1 cellular context compared by ENCODE assay signal in the genomic region with DNA sequence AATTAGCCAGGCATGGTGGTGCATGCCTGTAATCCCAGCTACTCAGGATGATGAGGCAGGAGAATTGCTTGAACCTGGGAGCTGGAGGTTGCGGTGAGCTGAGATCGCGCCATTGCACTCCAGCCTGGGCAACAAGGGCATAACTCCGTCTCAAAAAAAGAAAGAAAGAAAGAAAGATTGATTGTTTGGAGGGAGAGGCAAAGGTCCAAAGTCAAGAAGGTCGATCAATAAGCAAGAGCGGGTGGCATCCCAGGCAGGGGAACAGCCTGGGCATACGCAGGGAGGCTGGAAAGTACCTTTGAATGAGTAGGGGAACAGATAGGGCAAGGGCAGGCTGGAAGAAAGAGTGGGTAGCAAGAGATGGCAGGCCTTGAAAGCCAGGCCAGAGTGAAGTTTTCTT.
TF ChIP-seq lines count a peak whose summit lies in the region.

No MANE protein-coding gene starts in this region.

TF ChIP-seq in HepG2, 621 proteins besides CTCF, POLR2A, EP300 and RAD21 (continued from another document and continues in another):
- TF ChIP-seq, protein P1, sequence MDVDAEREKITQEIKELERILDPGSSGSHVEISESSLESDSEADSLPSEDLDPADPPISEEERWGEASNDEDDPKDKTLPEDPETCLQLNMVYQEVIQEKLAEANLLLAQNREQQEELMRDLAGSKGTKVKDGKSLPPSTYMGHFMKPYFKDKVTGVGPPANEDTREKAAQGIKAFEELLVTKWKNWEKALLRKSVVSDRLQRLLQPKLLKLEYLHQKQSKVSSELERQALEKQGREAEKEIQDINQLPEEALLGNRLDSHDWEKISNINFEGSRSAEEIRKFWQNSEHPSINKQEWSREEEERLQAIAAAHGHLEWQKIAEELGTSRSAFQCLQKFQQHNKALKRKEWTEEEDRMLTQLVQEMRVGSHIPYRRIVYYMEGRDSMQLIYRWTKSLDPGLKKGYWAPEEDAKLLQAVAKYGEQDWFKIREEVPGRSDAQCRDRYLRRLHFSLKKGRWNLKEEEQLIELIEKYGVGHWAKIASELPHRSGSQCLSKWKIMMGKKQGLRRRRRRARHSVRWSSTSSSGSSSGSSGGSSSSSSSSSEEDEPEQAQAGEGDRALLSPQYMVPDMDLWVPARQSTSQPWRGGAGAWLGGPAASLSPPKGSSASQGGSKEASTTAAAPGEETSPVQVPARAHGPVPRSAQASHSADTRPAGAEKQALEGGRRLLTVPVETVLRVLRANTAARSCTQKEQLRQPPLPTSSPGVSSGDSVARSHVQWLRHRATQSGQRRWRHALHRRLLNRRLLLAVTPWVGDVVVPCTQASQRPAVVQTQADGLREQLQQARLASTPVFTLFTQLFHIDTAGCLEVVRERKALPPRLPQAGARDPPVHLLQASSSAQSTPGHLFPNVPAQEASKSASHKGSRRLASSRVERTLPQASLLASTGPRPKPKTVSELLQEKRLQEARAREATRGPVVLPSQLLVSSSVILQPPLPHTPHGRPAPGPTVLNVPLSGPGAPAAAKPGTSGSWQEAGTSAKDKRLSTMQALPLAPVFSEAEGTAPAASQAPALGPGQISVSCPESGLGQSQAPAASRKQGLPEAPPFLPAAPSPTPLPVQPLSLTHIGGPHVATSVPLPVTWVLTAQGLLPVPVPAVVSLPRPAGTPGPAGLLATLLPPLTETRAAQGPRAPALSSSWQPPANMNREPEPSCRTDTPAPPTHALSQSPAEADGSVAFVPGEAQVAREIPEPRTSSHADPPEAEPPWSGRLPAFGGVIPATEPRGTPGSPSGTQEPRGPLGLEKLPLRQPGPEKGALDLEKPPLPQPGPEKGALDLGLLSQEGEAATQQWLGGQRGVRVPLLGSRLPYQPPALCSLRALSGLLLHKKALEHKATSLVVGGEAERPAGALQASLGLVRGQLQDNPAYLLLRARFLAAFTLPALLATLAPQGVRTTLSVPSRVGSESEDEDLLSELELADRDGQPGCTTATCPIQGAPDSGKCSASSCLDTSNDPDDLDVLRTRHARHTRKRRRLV (CRISPR knock-in tag; IDR thresholded peaks at IDR 0.05), result no peak
- TF ChIP-seq ZNF839 (CRISPR knock-in tag; IDR thresholded peaks at IDR 0.05; ENCODE audit: borderline replicate concordance), result no peak
- TF ChIP-seq THYN1 (CRISPR knock-in tag; IDR thresholded peaks at IDR 0.05; ENCODE audit: borderline replicate concordance, low read depth), result no peak
- no peak for TF ChIP-seq SIX4 (CRISPR knock-in tag; IDR thresholded peaks at IDR 0.05)
- TF ChIP-seq, protein P2, sequence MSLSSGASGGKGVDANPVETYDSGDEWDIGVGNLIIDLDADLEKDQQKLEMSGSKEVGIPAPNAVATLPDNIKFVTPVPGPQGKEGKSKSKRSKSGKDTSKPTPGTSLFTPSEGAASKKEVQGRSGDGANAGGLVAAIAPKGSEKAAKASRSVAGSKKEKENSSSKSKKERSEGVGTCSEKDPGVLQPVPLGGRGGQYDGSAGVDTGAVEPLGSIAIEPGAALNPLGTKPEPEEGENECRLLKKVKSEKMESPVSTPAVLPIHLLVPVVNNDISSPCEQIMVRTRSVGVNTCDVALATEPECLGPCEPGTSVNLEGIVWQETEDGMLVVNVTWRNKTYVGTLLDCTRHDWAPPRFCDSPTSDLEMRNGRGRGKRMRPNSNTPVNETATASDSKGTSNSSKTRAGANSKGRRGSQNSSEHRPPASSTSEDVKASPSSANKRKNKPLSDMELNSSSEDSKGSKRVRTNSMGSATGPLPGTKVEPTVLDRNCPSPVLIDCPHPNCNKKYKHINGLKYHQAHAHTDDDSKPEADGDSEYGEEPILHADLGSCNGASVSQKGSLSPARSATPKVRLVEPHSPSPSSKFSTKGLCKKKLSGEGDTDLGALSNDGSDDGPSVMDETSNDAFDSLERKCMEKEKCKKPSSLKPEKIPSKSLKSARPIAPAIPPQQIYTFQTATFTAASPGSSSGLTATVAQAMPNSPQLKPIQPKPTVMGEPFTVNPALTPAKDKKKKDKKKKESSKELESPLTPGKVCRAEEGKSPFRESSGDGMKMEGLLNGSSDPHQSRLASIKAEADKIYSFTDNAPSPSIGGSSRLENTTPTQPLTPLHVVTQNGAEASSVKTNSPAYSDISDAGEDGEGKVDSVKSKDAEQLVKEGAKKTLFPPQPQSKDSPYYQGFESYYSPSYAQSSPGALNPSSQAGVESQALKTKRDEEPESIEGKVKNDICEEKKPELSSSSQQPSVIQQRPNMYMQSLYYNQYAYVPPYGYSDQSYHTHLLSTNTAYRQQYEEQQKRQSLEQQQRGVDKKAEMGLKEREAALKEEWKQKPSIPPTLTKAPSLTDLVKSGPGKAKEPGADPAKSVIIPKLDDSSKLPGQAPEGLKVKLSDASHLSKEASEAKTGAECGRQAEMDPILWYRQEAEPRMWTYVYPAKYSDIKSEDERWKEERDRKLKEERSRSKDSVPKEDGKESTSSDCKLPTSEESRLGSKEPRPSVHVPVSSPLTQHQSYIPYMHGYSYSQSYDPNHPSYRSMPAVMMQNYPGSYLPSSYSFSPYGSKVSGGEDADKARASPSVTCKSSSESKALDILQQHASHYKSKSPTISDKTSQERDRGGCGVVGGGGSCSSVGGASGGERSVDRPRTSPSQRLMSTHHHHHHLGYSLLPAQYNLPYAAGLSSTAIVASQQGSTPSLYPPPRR (CRISPR knock-in tag; IDR thresholded peaks at IDR 0.05; ENCODE audit: borderline replicate concordance), result no peak
- TF ChIP-seq, protein P3, sequence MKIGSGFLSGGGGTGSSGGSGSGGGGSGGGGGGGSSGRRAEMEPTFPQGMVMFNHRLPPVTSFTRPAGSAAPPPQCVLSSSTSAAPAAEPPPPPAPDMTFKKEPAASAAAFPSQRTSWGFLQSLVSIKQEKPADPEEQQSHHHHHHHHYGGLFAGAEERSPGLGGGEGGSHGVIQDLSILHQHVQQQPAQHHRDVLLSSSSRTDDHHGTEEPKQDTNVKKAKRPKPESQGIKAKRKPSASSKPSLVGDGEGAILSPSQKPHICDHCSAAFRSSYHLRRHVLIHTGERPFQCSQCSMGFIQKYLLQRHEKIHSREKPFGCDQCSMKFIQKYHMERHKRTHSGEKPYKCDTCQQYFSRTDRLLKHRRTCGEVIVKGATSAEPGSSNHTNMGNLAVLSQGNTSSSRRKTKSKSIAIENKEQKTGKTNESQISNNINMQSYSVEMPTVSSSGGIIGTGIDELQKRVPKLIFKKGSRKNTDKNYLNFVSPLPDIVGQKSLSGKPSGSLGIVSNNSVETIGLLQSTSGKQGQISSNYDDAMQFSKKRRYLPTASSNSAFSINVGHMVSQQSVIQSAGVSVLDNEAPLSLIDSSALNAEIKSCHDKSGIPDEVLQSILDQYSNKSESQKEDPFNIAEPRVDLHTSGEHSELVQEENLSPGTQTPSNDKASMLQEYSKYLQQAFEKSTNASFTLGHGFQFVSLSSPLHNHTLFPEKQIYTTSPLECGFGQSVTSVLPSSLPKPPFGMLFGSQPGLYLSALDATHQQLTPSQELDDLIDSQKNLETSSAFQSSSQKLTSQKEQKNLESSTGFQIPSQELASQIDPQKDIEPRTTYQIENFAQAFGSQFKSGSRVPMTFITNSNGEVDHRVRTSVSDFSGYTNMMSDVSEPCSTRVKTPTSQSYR (CRISPR knock-in tag; IDR thresholded peaks at IDR 0.05; ENCODE audit: borderline replicate concordance), result no peak
- TF ChIP-seq FOXA3 (CRISPR knock-in tag; IDR thresholded peaks at IDR 0.05), result no peak
- TF ChIP-seq, protein P4, sequence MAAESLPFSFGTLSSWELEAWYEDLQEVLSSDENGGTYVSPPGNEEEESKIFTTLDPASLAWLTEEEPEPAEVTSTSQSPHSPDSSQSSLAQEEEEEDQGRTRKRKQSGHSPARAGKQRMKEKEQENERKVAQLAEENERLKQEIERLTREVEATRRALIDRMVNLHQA (CRISPR knock-in tag; IDR thresholded peaks at IDR 0.05), result no peak
- no peak for TF ChIP-seq TEAD3 (CRISPR knock-in tag; optimal IDR thresholded peaks at IDR 0.05; ENCODE audit: borderline replicate concordance)
- TF ChIP-seq TSC22D2 (CRISPR knock-in tag; IDR thresholded peaks at IDR 0.05; ENCODE audit: borderline replicate concordance), result no peak
- TF ChIP-seq, protein P5, sequence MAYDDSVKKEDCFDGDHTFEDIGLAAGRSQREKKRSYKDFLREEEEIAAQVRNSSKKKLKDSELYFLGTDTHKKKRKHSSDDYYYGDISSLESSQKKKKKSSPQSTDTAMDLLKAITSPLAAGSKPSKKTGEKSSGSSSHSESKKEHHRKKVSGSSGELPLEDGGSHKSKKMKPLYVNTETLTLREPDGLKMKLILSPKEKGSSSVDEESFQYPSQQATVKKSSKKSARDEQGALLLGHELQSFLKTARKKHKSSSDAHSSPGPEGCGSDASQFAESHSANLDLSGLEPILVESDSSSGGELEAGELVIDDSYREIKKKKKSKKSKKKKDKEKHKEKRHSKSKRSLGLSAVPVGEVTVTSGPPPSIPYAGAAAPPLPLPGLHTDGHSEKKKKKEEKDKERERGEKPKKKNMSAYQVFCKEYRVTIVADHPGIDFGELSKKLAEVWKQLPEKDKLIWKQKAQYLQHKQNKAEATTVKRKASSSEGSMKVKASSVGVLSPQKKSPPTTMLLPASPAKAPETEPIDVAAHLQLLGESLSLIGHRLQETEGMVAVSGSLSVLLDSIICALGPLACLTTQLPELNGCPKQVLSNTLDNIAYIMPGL (CRISPR knock-in tag; IDR thresholded peaks at IDR 0.05; ENCODE audit: borderline replicate concordance in 1 of 2, low read depth in 1 of 2), result no peak
- TF ChIP-seq RXRB (CRISPR knock-in tag; IDR thresholded peaks at IDR 0.05; ENCODE audit: borderline replicate concordance), result peak; percentile 27; the same call in 1 of the 2 replicates
- TF ChIP-seq, protein P6, sequence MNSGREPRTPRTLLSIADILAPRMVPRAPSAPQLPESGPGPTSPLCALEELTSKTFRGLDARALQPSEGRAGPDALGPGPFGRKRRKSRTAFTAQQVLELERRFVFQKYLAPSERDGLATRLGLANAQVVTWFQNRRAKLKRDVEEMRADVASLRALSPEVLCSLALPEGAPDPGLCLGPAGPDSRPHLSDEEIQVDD (CRISPR knock-in tag; IDR thresholded peaks at IDR 0.05; ENCODE audit: borderline replicate concordance), result no peak
- TF ChIP-seq SMARCC2 (IDR thresholded peaks at IDR 0.05), result no peak
- TF ChIP-seq, protein P7, sequence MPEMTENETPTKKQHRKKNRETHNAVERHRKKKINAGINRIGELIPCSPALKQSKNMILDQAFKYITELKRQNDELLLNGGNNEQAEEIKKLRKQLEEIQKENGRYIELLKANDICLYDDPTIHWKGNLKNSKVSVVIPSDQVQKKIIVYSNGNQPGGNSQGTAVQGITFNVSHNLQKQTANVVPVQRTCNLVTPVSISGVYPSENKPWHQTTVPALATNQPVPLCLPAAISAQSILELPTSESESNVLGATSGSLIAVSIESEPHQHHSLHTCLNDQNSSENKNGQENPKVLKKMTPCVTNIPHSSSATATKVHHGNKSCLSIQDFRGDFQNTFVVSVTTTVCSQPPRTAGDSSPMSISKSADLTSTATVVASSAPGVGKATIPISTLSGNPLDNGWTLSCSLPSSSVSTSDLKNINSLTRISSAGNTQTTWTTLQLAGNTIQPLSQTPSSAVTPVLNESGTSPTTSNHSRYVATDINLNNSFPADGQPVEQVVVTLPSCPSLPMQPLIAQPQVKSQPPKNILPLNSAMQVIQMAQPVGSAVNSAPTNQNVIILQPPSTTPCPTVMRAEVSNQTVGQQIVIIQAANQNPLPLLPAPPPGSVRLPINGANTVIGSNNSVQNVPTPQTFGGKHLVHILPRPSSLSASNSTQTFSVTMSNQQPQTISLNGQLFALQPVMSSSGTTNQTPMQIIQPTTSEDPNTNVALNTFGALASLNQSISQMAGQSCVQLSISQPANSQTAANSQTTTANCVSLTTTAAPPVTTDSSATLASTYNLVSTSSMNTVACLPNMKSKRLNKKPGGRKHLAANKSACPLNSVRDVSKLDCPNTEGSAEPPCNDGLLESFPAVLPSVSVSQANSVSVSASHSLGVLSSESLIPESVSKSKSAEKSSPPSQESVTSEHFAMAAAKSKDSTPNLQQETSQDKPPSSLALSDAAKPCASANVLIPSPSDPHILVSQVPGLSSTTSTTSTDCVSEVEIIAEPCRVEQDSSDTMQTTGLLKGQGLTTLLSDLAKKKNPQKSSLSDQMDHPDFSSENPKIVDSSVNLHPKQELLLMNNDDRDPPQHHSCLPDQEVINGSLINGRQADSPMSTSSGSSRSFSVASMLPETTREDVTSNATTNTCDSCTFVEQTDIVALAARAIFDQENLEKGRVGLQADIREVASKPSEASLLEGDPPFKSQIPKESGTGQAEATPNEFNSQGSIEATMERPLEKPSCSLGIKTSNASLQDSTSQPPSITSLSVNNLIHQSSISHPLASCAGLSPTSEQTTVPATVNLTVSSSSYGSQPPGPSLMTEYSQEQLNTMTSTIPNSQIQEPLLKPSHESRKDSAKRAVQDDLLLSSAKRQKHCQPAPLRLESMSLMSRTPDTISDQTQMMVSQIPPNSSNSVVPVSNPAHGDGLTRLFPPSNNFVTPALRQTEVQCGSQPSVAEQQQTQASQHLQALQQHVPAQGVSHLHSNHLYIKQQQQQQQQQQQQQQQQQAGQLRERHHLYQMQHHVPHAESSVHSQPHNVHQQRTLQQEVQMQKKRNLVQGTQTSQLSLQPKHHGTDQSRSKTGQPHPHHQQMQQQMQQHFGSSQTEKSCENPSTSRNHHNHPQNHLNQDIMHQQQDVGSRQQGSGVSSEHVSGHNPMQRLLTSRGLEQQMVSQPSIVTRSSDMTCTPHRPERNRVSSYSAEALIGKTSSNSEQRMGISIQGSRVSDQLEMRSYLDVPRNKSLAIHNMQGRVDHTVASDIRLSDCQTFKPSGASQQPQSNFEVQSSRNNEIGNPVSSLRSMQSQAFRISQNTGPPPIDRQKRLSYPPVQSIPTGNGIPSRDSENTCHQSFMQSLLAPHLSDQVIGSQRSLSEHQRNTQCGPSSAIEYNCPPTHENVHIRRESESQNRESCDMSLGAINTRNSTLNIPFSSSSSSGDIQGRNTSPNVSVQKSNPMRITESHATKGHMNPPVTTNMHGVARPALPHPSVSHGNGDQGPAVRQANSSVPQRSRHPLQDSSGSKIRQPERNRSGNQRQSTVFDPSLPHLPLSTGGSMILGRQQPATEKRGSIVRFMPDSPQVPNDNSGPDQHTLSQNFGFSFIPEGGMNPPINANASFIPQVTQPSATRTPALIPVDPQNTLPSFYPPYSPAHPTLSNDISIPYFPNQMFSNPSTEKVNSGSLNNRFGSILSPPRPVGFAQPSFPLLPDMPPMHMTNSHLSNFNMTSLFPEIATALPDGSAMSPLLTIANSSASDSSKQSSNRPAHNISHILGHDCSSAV (CRISPR knock-in tag; IDR thresholded peaks at IDR 0.05; ENCODE audit: borderline replicate concordance), result no peak
- TF ChIP-seq PCBP1 (IDR thresholded peaks at IDR 0.05; ENCODE audit: borderline replicate concordance, low read depth, low read length), result no peak
- TF ChIP-seq, protein P8, sequence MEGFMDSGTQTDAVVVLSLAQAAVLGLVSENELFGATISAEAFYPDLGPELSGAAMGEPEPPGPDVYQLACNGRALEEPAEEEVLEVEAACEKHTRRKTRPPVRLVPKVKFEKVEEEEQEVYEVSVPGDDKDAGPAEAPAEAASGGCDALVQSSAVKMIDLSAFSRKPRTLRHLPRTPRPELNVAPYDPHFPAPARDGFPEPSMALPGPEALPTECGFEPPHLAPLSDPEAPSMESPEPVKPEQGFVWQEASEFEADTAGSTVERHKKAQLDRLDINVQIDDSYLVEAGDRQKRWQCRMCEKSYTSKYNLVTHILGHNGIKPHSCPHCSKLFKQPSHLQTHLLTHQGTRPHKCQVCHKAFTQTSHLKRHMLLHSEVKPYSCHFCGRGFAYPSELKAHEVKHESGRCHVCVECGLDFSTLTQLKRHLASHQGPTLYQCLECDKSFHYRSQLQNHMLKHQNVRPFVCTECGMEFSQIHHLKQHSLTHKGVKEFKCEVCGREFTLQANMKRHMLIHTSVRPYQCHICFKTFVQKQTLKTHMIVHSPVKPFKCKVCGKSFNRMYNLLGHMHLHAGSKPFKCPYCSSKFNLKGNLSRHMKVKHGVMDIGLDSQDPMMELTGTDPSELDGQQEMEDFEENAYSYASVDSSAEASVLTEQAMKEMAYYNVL (CRISPR knock-in tag; IDR thresholded peaks at IDR 0.05; ENCODE audit: borderline replicate concordance), result peak; percentile 98
- no peak for TF ChIP-seq SOX13 (IDR thresholded peaks at IDR 0.05)
- peak in 1 of 2 experiments; percentile 34; a peak in 1 of 4 replicates for TF ChIP-seq SOX13 (CRISPR knock-in tag; conservative IDR thresholded peaks at IDR 0.05 in 1 of 2, IDR thresholded peaks at IDR 0.05 in 1 of 2)
